In genomic region chr2:67046568-67046967, GRCh38 we compare ENCODE assay signal across 21 cellular contexts.
DNase-seq lines count a peak whose midpoint lies in the region; ATAC-seq, FAIRE-seq and TF ChIP-seq lines count a peak whose summit lies in the region.
"Had no signal": no experiment of that assay in that cellular context is flagged by ENCODE, and none has a peak within 500 bp of the region (broad histone marks: within the 10 kb centered on the region; RNA-seq: fewer than 3 reads in every experiment).

No MANE protein-coding gene starts in this region.

- no peak for TF ChIP-seq EP300 in HepG2 (IDR thresholded peaks at IDR 0.05; ENCODE audit: low read depth in 2 of 2, low read length in 2 of 2)
- no peak for TF ChIP-seq EP300 in HepG2 (CRISPR knock-in tag; IDR thresholded peaks at IDR 0.05; ENCODE audit: borderline replicate concordance)

- no peak overlapping the region for H3K4me3 Mint-ChIP-seq in activated T-helper 2 cell treated with anti-CD3 and anti-CD28 coated beads, Interferon-gamma antibody, Interleukin-2, Interleukin-4, amounts not matched to agents 10 μg/mL and 5 μg/mL and 100 μg/mL, durations not matched to agents 14 hours and 24 hours and 36 hours (ENCODE audit: low read depth)
- H3K4me3 Mint-ChIP-seq: CD14-positive monocyte, H9 had no signal

- no peak for TF ChIP-seq RAD21 in HepG2 (CRISPR knock-in tag; IDR thresholded peaks at IDR 0.05)

- no peak overlapping the region for H3K9ac ChIP-seq in HepG2 (ENCODE audit: insufficient read depth, low read depth, low read length)
- H3K9ac ChIP-seq: SK-N-SH had no signal

- H3K4me2 ChIP-seq in HepG2 (ENCODE audit: low read depth, low read length), result no peak overlapping the region
- H3K4me2 ChIP-seq: SK-N-SH had no signal

- WGBS in HepG2 (ENCODE audit: low lambda C conversion rate), result 84% methylated on average over 1 of the region's 1 CpG
- 100% methylated on average over 1 of the region's 1 CpG for WGBS in right lobe of liver (ENCODE audit: insufficient coverage, low coverage, low lambda C conversion rate, missing lambda C conversion rate)

- no peak overlapping the region for H3K27ac Mint-ChIP-seq in activated T-helper 2 cell treated with anti-CD3 and anti-CD28 coated beads, Interferon-gamma antibody, Interleukin-2, Interleukin-4, amounts not matched to agents 10 μg/mL and 5 μg/mL and 100 μg/mL, durations not matched to agents 14 hours and 24 hours and 36 hours
- H3K27ac Mint-ChIP-seq: CD14-positive monocyte, H9 had no signal

- TF ChIP-seq POLR2A in HepG2 (IDR thresholded peaks at IDR 0.05; ENCODE audit: insufficient read depth in 1 of 2, low read depth in 2 of 2, low read length in 2 of 2) (no peak), right lobe of liver (IDR thresholded peaks at IDR 0.05) (no peak)

- no TSS peak for BruUV-seq in HepG2 (replicated peaks; lab: Mats Ljungman, UMichigan)

- TF ChIP-seq CTCF in HepG2 (CRISPR knock-in tag; IDR thresholded peaks at IDR 0.05) (no peak), right lobe of liver (IDR thresholded peaks at IDR 0.05) (no peak), RWPE1 (conservative IDR thresholded peaks at IDR 0.05; ENCODE audit: low read depth) (no peak), foreskin keratinocyte (conservative IDR thresholded peaks at IDR 0.05) (no peak)

- POLR2A ChIA-PET in HepG2 (lab: Yijun Ruan, JAX) (no interaction called here), RWPE1 (lab: Yijun Ruan, JAX; ENCODE audit: low non-redundant PET) (no interaction called here)

- H3K27ac ChIP-seq in HepG2 (ENCODE audit: extremely low read length, insufficient read depth, low read length) (no peak overlapping the region), right lobe of liver (no peak overlapping the region), RWPE1 (no peak overlapping the region), foreskin keratinocyte (no peak overlapping the region)

- H3K4me1 ChIP-seq in HepG2 (ENCODE audit: insufficient read depth, low read length), result no peaks in the 10 kb centered on the region
- no peaks in the 10 kb centered on the region for H3K4me1 ChIP-seq in right lobe of liver
- no peaks in the 10 kb centered on the region for H3K4me1 ChIP-seq in foreskin keratinocyte

- no peaks in the 10 kb centered on the region for H4K20me1 ChIP-seq in HepG2 (ENCODE audit: insufficient read depth, low read length)

- intact Hi-C loops in HepG2 (cut with micrococcal nuclease; ENCODE audit: unreplicated experiment), result no loop called here
- intact Hi-C loops in right lobe of liver (cut with DNase I), result no loop called here
- intact Hi-C loops in activated T-helper 2 cell treated with anti-CD3 and anti-CD28 coated beads, Interferon-gamma antibody, Interleukin-2, Interleukin-4, amounts not matched to agents 10 μg/mL and 5 μg/mL and 100 μg/mL, durations not matched to agents 14 hours and 24 hours and 36 hours (cut with micrococcal nuclease), result no loop called here

- FAIRE-seq in HepG2 (lab: Jason Lieb, UNC) (no peak), urothelium cell line (lab: Jason Lieb, UNC) (no peak)

- no peaks in the 10 kb centered on the region for H3K36me3 Mint-ChIP-seq in activated T-helper 2 cell treated with anti-CD3 and anti-CD28 coated beads, Interferon-gamma antibody, Interleukin-2, Interleukin-4, amounts not matched to agents 10 μg/mL and 5 μg/mL and 100 μg/mL, durations not matched to agents 14 hours and 24 hours and 36 hours (ENCODE audit: low read depth)
- H3K36me3 Mint-ChIP-seq: CD14-positive monocyte had no signal

- H3K27me3 Mint-ChIP-seq in activated T-helper 2 cell treated with anti-CD3 and anti-CD28 coated beads, Interferon-gamma antibody, Interleukin-2, Interleukin-4, amounts not matched to agents 10 μg/mL and 5 μg/mL and 100 μg/mL, durations not matched to agents 14 hours and 24 hours and 36 hours (ENCODE audit: low read depth), result no peaks in the 10 kb centered on the region

- peaks cover 3% of the 10 kb centered on the region for H3K9me3 Mint-ChIP-seq in activated T-helper 2 cell treated with anti-CD3 and anti-CD28 coated beads, Interferon-gamma antibody, Interleukin-2, Interleukin-4, amounts not matched to agents 10 μg/mL and 5 μg/mL and 100 μg/mL, durations not matched to agents 14 hours and 24 hours and 36 hours

- no peaks in the 10 kb centered on the region for H3K79me2 ChIP-seq in HepG2 (ENCODE audit: insufficient read depth, low read length)

- in situ Hi-C loops in HepG2 (cut with HindIII; ENCODE audit: extremely low pct_ligation_motif_present, low pct_unique_long_range_greater_than_20kb), result no loop called here

- peaks cover 87% of the 10 kb centered on the region for H3K9me3 ChIP-seq in HepG2 (ENCODE audit: low read length)
- no peaks in the 10 kb centered on the region for H3K9me3 ChIP-seq in right lobe of liver
- H3K9me3 ChIP-seq: MG63, SK-N-SH had no signal

- no peak overlapping the region for H2AFZ ChIP-seq in HepG2 (ENCODE audit: low read length)

- H3K27me3 ChIP-seq in HepG2 (ENCODE audit: control insufficient read depth in 1 of 2, insufficient read depth in 2 of 2, low read length in 2 of 2) (no peaks in the 10 kb centered on the region), right lobe of liver (no peaks in the 10 kb centered on the region), foreskin keratinocyte (no peaks in the 10 kb centered on the region)
- H3K27me3 ChIP-seq: MG63 had no signal

- CTCF ChIA-PET in HepG2 (lab: Yijun Ruan, JAX; ENCODE audit: low intra/inter-chr PET ratio, low total read pairs), result no interaction called here
- CTCF ChIA-PET in RWPE1 (lab: Yijun Ruan, JAX), result interaction anchor here (0.5 kb wide), 1 partner anchor 179 kb away, joined by 4 read pairs; no protein-coding TSS in a partner anchor

- no peak for ATAC-seq in HepG2
- no peak for ATAC-seq in right lobe of liver
- peak; percentile 50 for ATAC-seq in foreskin keratinocyte
- no peak for ATAC-seq in HG03135 (IDR thresholded peaks at IDR 0.05; ENCODE audit: unreplicated experiment)
- ATAC-seq: Right ventricle myocardium inferior had no signal

- no peaks in the 10 kb centered on the region for H3K4me1 Mint-ChIP-seq in activated T-helper 2 cell treated with anti-CD3 and anti-CD28 coated beads, Interferon-gamma antibody, Interleukin-2, Interleukin-4, amounts not matched to agents 10 μg/mL and 5 μg/mL and 100 μg/mL, durations not matched to agents 14 hours and 24 hours and 36 hours (ENCODE audit: low read depth)
- H3K4me1 Mint-ChIP-seq: CD14-positive monocyte had no signal

- H3K36me3 ChIP-seq in HepG2 (replicated peaks in 1 of 2; ENCODE audit: control insufficient read depth in 1 of 2, insufficient read depth in 2 of 2, low read length in 2 of 2) (no peaks in the 10 kb centered on the region), right lobe of liver (no peaks in the 10 kb centered on the region)
- H3K36me3 ChIP-seq: MG63 had no signal

- DNase-seq in HepG2 (ENCODE audit: low spot score), result no peak
- DNase-seq in right lobe of liver, result no peak
- DNase-seq in RWPE1 (ENCODE audit: low spot score), result peak; percentile 14
- peak; percentile 26 to 60 for DNase-seq in foreskin keratinocyte
- DNase-seq in urothelium cell line (ENCODE audit: low spot score), result peak; percentile 23
- DNase-seq in activated T-helper 2 cell treated with anti-CD3 and anti-CD28 coated beads, Interferon-gamma antibody, Interleukin-2, Interleukin-4, amounts not matched to agents 10 μg/mL and 5 μg/mL and 100 μg/mL, durations not matched to agents 14 hours and 24 hours and 36 hours (ENCODE audit: low spot score), result no peak
- DNase-seq in KG1 (lab: John Stamatoyannopoulos, UW), result no peak
- DNase-seq: AML-193, H9, KBM-7, MG63, NCI-H1092 treated with DMSO at 0.1 percent for 48 hours, NCI-H1694, NCI-H2107, NCI-H446, NCI-H748 treated with DMSO at 0.1 percent for 48 hours, SK-N-SH, T-helper 1 cell had no signal

- H3K4me3 ChIP-seq in HepG2 (replicated peaks in 1 of 3; ENCODE audit: insufficient read depth in 1 of 3, low read depth in 2 of 3, low read length in 3 of 3), result no peak overlapping the region
- H3K4me3 ChIP-seq in right lobe of liver, result no peak overlapping the region
- H3K4me3 ChIP-seq: MG63 had no signal

TF ChIP-seq in HepG2, 621 proteins besides CTCF, POLR2A, EP300 and RAD21:
- TF ChIP-seq HMG20A (CRISPR knock-in tag; IDR thresholded peaks at IDR 0.05; ENCODE audit: borderline replicate concordance), result peak; percentile 20; the same call in 1 of the 2 replicates
- no peak for TF ChIP-seq CREB1 (IDR thresholded peaks at IDR 0.05)
- TF ChIP-seq CREB1 (CRISPR knock-in tag; IDR thresholded peaks at IDR 0.05), result peak; percentile 11; the same call in 1 of the 2 replicates
- no peak for TF ChIP-seq ZKSCAN1 (IDR thresholded peaks at IDR 0.05; ENCODE audit: low read length)
- no peak for TF ChIP-seq ZMAT5 (CRISPR knock-in tag; IDR thresholded peaks at IDR 0.05; ENCODE audit: borderline replicate concordance, low read depth)
- no peak for TF ChIP-seq ZBTB33 (CRISPR knock-in tag; IDR thresholded peaks at IDR 0.05)

Comparison
In these comparisons a context has a peak if more than half of its experiments do, and no peak if none do; other contexts are left out.
1. DNase-seq: peak in RWPE1 (single experiment), foreskin keratinocyte (2 of 2) and urothelium cell line (single experiment); none in HepG2 (single experiment), right lobe of liver (0 of 3), activated T-helper 2 cell treated with anti-CD3 and anti-CD28 coated beads, Interferon-gamma antibody, Interleukin-2, Interleukin-4, amounts not matched to agents 10 μg/mL and 5 μg/mL and 100 μg/mL, durations not matched to agents 14 hours and 24 hours and 36 hours (single experiment) and KG1 (single experiment).